Comparison of ENCODE assay signal across 1 cellular context in genomic region chr2:61017556-61018318, GRCh38.
TF ChIP-seq lines count a peak whose summit lies in the region.

Gene PEX13, plus strand, starts transcription at chr2:61017720. Its CDS starts 40 bp downstream, at chr2:61017760.
Gene PUS10, minus strand, starts transcription at chr2:61018255. Its CDS starts 6,365 bp downstream, at chr2:61011890.

TF ChIP-seq in HepG2, 621 proteins besides CTCF, POLR2A, EP300 and RAD21 (continued from another document and continues in another):
- peak; percentile 79 for TF ChIP-seq ZXDC (CRISPR knock-in tag; IDR thresholded peaks at IDR 0.05)
- no peak for TF ChIP-seq ISX (CRISPR knock-in tag; conservative IDR thresholded peaks at IDR 0.05)
- TF ChIP-seq ZNF576 (CRISPR knock-in tag; IDR thresholded peaks at IDR 0.05), result no peak
- TF ChIP-seq FOXO1 (CRISPR knock-in tag; IDR thresholded peaks at IDR 0.05), result peak; percentile 89; the same call in 1 of the 2 replicates
- peak; percentile 92; the same call in 1 of the 2 replicates for TF ChIP-seq ZNF350 (CRISPR knock-in tag; IDR thresholded peaks at IDR 0.05; ENCODE audit: borderline replicate concordance, low read depth)
- peak; percentile 96 for TF ChIP-seq PCBP1 (IDR thresholded peaks at IDR 0.05; ENCODE audit: borderline replicate concordance, low read depth, low read length)
- 0 out of 2 replicates have a peak, but pooled peaks have one; percentile 78 for TF ChIP-seq ZNF124 (CRISPR knock-in tag; IDR thresholded peaks at IDR 0.05)
- TF ChIP-seq E2F2 (CRISPR knock-in tag; IDR thresholded peaks at IDR 0.05; ENCODE audit: borderline replicate concordance), result 0 out of 2 replicates have a peak, but pooled peaks have one; percentile 58
- TF ChIP-seq ZFP62 (CRISPR knock-in tag; IDR thresholded peaks at IDR 0.05), result no peak
- TF ChIP-seq ZSCAN25 (CRISPR knock-in tag; IDR thresholded peaks at IDR 0.05), result 0 out of 2 replicates have a peak, but pooled peaks have one; percentile 49
- peak; percentile 85 for TF ChIP-seq ESRRA (CRISPR knock-in tag; IDR thresholded peaks at IDR 0.05; ENCODE audit: low read depth)
- TF ChIP-seq RBM22 (optimal IDR thresholded peaks at IDR 0.05; ENCODE audit: low read length), result peak; percentile 72
- TF ChIP-seq SSRP1 (CRISPR knock-in tag; IDR thresholded peaks at IDR 0.05), result peak; percentile 44; the same call in 1 of the 2 replicates
- peak; percentile 86 for TF ChIP-seq NRL (CRISPR knock-in tag; IDR thresholded peaks at IDR 0.05; ENCODE audit: borderline replicate concordance)
- TF ChIP-seq SMAD9 (CRISPR knock-in tag; IDR thresholded peaks at IDR 0.05), result peak; percentile 78; the same call in 1 of the 2 replicates
- TF ChIP-seq ZNF256 (CRISPR knock-in tag; conservative IDR thresholded peaks at IDR 0.05), result 0 out of 2 replicates have a peak, but pooled peaks have one; percentile 9
- TF ChIP-seq BRF2 (CRISPR knock-in tag; IDR thresholded peaks at IDR 0.05), result 0 out of 2 replicates have a peak, but pooled peaks have one; percentile 11
- TF ChIP-seq HMGXB4 (CRISPR knock-in tag; IDR thresholded peaks at IDR 0.05; ENCODE audit: borderline replicate concordance in 1 of 2, low read depth in 1 of 2), result peak; percentile 87 to 88; a peak in 3 of 4 replicates
- peak; percentile 35 for TF ChIP-seq HCFC1 (IDR thresholded peaks at IDR 0.05; ENCODE audit: low read depth, low read length)
- TF ChIP-seq ZNF503 (CRISPR knock-in tag; IDR thresholded peaks at IDR 0.05), result peak; percentile 83; the same call in 1 of the 2 replicates
- no peak for TF ChIP-seq ZNF260 (CRISPR knock-in tag; IDR thresholded peaks at IDR 0.05; ENCODE audit: borderline replicate concordance, low read depth)
- TF ChIP-seq TBX2 (CRISPR knock-in tag; IDR thresholded peaks at IDR 0.05; ENCODE audit: borderline replicate concordance), result peak; percentile 100
- peak; percentile 93 for TF ChIP-seq PITX1 (CRISPR knock-in tag; IDR thresholded peaks at IDR 0.05)
- TF ChIP-seq DR1 (CRISPR knock-in tag; IDR thresholded peaks at IDR 0.05), result peak; percentile 68; the same call in 1 of the 2 replicates
- TF ChIP-seq RORA (CRISPR knock-in tag; IDR thresholded peaks at IDR 0.05), result no peak
- TF ChIP-seq HIC2 (CRISPR knock-in tag; IDR thresholded peaks at IDR 0.05; ENCODE audit: low read depth), result 0 out of 2 replicates have a peak, but pooled peaks have one; percentile 16
- TF ChIP-seq HOXD1 (CRISPR knock-in tag; IDR thresholded peaks at IDR 0.05), result peak; percentile 87
- peak; percentile 48; the same call in 1 of the 2 replicates for TF ChIP-seq ZNF556 (CRISPR knock-in tag; IDR thresholded peaks at IDR 0.05; ENCODE audit: borderline replicate concordance)
- peak; percentile 48 for TF ChIP-seq ZBTB38 (CRISPR knock-in tag; IDR thresholded peaks at IDR 0.05)
- TF ChIP-seq NFKB2 (CRISPR knock-in tag; IDR thresholded peaks at IDR 0.05; ENCODE audit: borderline replicate concordance), result peak; percentile 65; the same call in 1 of the 2 replicates
- peak; percentile 93 for TF ChIP-seq NR2F6 (IDR thresholded peaks at IDR 0.05)
- TF ChIP-seq NR2F6 (CRISPR knock-in tag; IDR thresholded peaks at IDR 0.05), result peak; percentile 90
- TF ChIP-seq ZNF331 (CRISPR knock-in tag; IDR thresholded peaks at IDR 0.05), result peak; percentile 96
- TF ChIP-seq MAF1 (CRISPR knock-in tag; IDR thresholded peaks at IDR 0.05; ENCODE audit: borderline replicate concordance), result peak; percentile 80; the same call in 1 of the 2 replicates
- no peak for TF ChIP-seq MYNN (CRISPR knock-in tag; IDR thresholded peaks at IDR 0.05; ENCODE audit: low read depth)
- TF ChIP-seq TARDBP (CRISPR knock-in tag; IDR thresholded peaks at IDR 0.05), result peak; percentile 78
- no peak; the same call in 1 of the 2 replicates for TF ChIP-seq ZNF460 (CRISPR knock-in tag; IDR thresholded peaks at IDR 0.05; ENCODE audit: borderline replicate concordance)
- peak; percentile 95 for TF ChIP-seq KDM6A (CRISPR knock-in tag; IDR thresholded peaks at IDR 0.05; ENCODE audit: low read depth)
- peak; percentile 67 for TF ChIP-seq ZNF616 (CRISPR knock-in tag; IDR thresholded peaks at IDR 0.05; ENCODE audit: low read depth)
- 0 out of 2 replicates have a peak, but pooled peaks have one; percentile 18 for TF ChIP-seq SMARCC2 (IDR thresholded peaks at IDR 0.05)
- TF ChIP-seq TFAP4 (IDR thresholded peaks at IDR 0.05; ENCODE audit: borderline replicate concordance, low read depth), result peak; percentile 60; the same call in 1 of the 2 replicates
- peak; percentile 27; the same call in 1 of the 2 replicates for TF ChIP-seq PHF20 (CRISPR knock-in tag; IDR thresholded peaks at IDR 0.05)
- TF ChIP-seq ZNF441 (CRISPR knock-in tag; IDR thresholded peaks at IDR 0.05; ENCODE audit: borderline replicate concordance), result peak; percentile 79
- TF ChIP-seq FUBP1 (CRISPR knock-in tag; IDR thresholded peaks at IDR 0.05; ENCODE audit: borderline replicate concordance), result no peak
- peak; percentile 92 for TF ChIP-seq RARA (CRISPR knock-in tag; IDR thresholded peaks at IDR 0.05)
- peak; percentile 18; the same call in 1 of the 2 replicates for TF ChIP-seq ZBTB42 (CRISPR knock-in tag; IDR thresholded peaks at IDR 0.05)
- TF ChIP-seq ATAD3A (CRISPR knock-in tag; IDR thresholded peaks at IDR 0.05), result no peak
- TF ChIP-seq ZBTB26 (CRISPR knock-in tag; IDR thresholded peaks at IDR 0.05; ENCODE audit: borderline replicate concordance), result no peak; the same call in 1 of the 2 replicates
